8 cellular contexts compared by ENCODE assay signal in genomic region chr13:26557393-26558073, GRCh38. TPM values are rescaled to one million over a fixed set of nuclear protein-coding genes. Genes with fewer than 3 reads are reported as not detected.
DNase-seq lines count a peak whose midpoint lies in the region; ATAC-seq lines count a peak whose summit lies in the region.

Gene WASF3 (plus strand): TSS chr13:26557683. CDS start chr13:26642271, 84,588 bp downstream.

- DNase-seq in activated CD4-positive, CD25-positive, alpha-beta regulatory T cell (lab: John Stamatoyannopoulos, UW), result no peak
- peak; percentile 70 to 79 for DNase-seq in NCI-H187 (lab: John Stamatoyannopoulos, UW)
- DNase-seq in UCSD-AML1 (lab: John Stamatoyannopoulos, UW; ENCODE audit: unreplicated experiment), result peak; percentile 72
- DNase-seq in dermis blood vessel endothelial cell, result peak; percentile 96
- peak; percentile 86 to 87 for DNase-seq in left colon
- peak; percentile 22 to 33 for DNase-seq in stimulated activated CD4-positive, alpha-beta T cell treated with anti-CD3 and anti-CD28 coated beads, Interleukin-15, amount 100 ng/mL, for 48 hours (ENCODE audit: low read depth in 2 of 2)

- intact Hi-C loops in left colon (cut with DNase I, micrococcal nuclease), result no loop called here

- peak; percentile 64 to 72 for ATAC-seq in activated CD4-positive, CD25-positive, alpha-beta regulatory T cell treated with anti-CD3 and anti-CD28 coated beads, Interleukin-2, amount 50 U/mL, for 24 hours
- ATAC-seq in HG02943 (IDR thresholded peaks at IDR 0.05; ENCODE audit: low read depth, unreplicated experiment) (peak; percentile 84), left colon (peak; percentile 99)

RNA-seq across cellular contexts. Expression of gene WASF3, which starts in this region (rescaled TPM):
- total RNA-seq in dermis blood vessel endothelial cell (19.4 and 35.9 TPM in 2 replicates), left colon (1 to 10 TPM; 3.1 to 4.1 TPM)

Comparison
In these comparisons a context has a peak if more than half of its experiments do, and no peak if none do; other contexts are left out.
1. DNase-seq: peak in NCI-H187 (2 of 2), UCSD-AML1 (single experiment), dermis blood vessel endothelial cell (single experiment), left colon (2 of 2) and stimulated activated CD4-positive, alpha-beta T cell treated with anti-CD3 and anti-CD28 coated beads, Interleukin-15, amount 100 ng/mL, for 48 hours (2 of 2); none in activated CD4-positive, CD25-positive, alpha-beta regulatory T cell (0 of 4).
2. Peak in every context shown above with its lines, with median percentiles within 50 percentile points of each other: ATAC-seq.